In genomic region chr19:14672043-14672872, GRCh38 we compare ENCODE assay signal across 1 cellular context.
TF ChIP-seq lines count a peak whose summit lies in the region.

No MANE protein-coding gene starts in this region.

TF ChIP-seq in SK-N-SH treated with all-trans-retinoic acid at 6 μM for 48 hours, 23 proteins besides CTCF, POLR2A, EP300 and RAD21 (continued from another document):
- no peak for TF ChIP-seq PATZ1 (CRISPR knock-in tag; IDR thresholded peaks at IDR 0.05; ENCODE audit: borderline replicate concordance)
